8 cellular contexts compared by ENCODE assay signal in genomic region chr4:78592104-78592783, GRCh38. TPM values are rescaled to one million over a fixed set of nuclear protein-coding genes. Genes with fewer than 3 reads are reported as not detected.
DNase-seq lines count a peak whose midpoint lies in the region; ATAC-seq and TF ChIP-seq lines count a peak whose summit lies in the region.

No MANE protein-coding gene starts in this region.

- ATAC-seq in GM18873 (IDR thresholded peaks at IDR 0.05; ENCODE audit: low FRiP score, unreplicated experiment), result peak; percentile 56
- ATAC-seq in GM21526 (IDR thresholded peaks at IDR 0.05; ENCODE audit: low FRiP score, unreplicated experiment), result no peak

- H3K27me3 ChIP-seq in MM.1S (replicated peaks; ENCODE audit: insufficient read depth, low read length) (no peaks in the 10 kb centered on the region), fibroblast of lung (ENCODE audit: control insufficient read depth, insufficient read depth, low read length) (no peaks in the 10 kb centered on the region)

- H3K79me2 ChIP-seq in MM.1S (ENCODE audit: low read length) (no peaks in the 10 kb centered on the region), fibroblast of lung (ENCODE audit: control insufficient read depth, insufficient read depth, low read length) (no peaks in the 10 kb centered on the region)

- H3K4me3 ChIP-seq in MM.1S (ENCODE audit: low read length), result no peak overlapping the region
- H3K4me3 ChIP-seq in fibroblast of lung (replicated peaks in 1 of 4; ENCODE audit: control extremely low read depth in 1 of 4, insufficient read depth in 1 of 4, low read depth in 3 of 4, low read length in 4 of 4), result no peak overlapping the region

- H3F3A ChIP-seq in MM.1S (ENCODE audit: insufficient read depth, low read length), result no peaks in the 10 kb centered on the region

- H3K36me3 ChIP-seq in MM.1S (replicated peaks; ENCODE audit: insufficient read depth, low read length) (no peaks in the 10 kb centered on the region), fibroblast of lung (ENCODE audit: control insufficient read depth, insufficient read depth, low read length) (no peaks in the 10 kb centered on the region)

- H3K36me3 Mint-ChIP-seq in activated T-cell treated with anti-CD3 and anti-CD28 coated beads, Interleukin-2, amount 50 U/mL, for 24 hours (ENCODE audit: low read depth), result no peaks in the 10 kb centered on the region

- peak; percentile 45 for TF ChIP-seq CTCF in MM.1S (IDR thresholded peaks at IDR 0.05; ENCODE audit: low read length)
- peak; percentile 9 to 32 for TF ChIP-seq CTCF in fibroblast of lung (conservative IDR thresholded peaks at IDR 0.05 in 1 of 2, IDR thresholded peaks at IDR 0.05 in 1 of 2; ENCODE audit: low read depth in 1 of 2, low read length in 2 of 2)

- H2AFZ ChIP-seq in MM.1S (ENCODE audit: low read length) (no peak overlapping the region), fibroblast of lung (ENCODE audit: low read length) (no peak overlapping the region)

- no peak overlapping the region for H3K4me3 Mint-ChIP-seq in activated T-cell treated with anti-CD3 and anti-CD28 coated beads, Interleukin-2, amount 50 U/mL, for 24 hours

- H3K9me3 ChIP-seq in MM.1S (replicated peaks; ENCODE audit: insufficient read depth, low read length), result no peaks in the 10 kb centered on the region
- H3K9me3 ChIP-seq in fibroblast of lung (ENCODE audit: control insufficient read depth, insufficient read depth, low read depth, low read length), result no peaks in the 10 kb centered on the region

- H3K4me1 ChIP-seq in MM.1S (ENCODE audit: low read length), result no peaks in the 10 kb centered on the region
- H3K4me1 ChIP-seq in fibroblast of lung (ENCODE audit: control insufficient read depth, extremely low read depth, insufficient read depth, low read length), result no peaks in the 10 kb centered on the region

- no peak overlapping the region for H3K4me2 ChIP-seq in MM.1S (ENCODE audit: low read depth, low read length)
- no peak overlapping the region for H3K4me2 ChIP-seq in fibroblast of lung (ENCODE audit: extremely low read depth, insufficient read depth, low read length)

- H3K9me3 Mint-ChIP-seq in activated T-cell treated with anti-CD3 and anti-CD28 coated beads, Interleukin-2, amount 50 U/mL, for 24 hours, result no peaks in the 10 kb centered on the region

- H3K9ac ChIP-seq in MM.1S (ENCODE audit: low read length) (no peak overlapping the region), fibroblast of lung (ENCODE audit: insufficient read depth, low read length) (no peak overlapping the region)

- H3K27ac ChIP-seq in MM.1S (ENCODE audit: low read length), result no peak overlapping the region
- H3K27ac ChIP-seq in fibroblast of lung (ENCODE audit: insufficient read depth, low read length), result no peak overlapping the region

- H3K27me3 Mint-ChIP-seq in activated T-cell treated with anti-CD3 and anti-CD28 coated beads, Interleukin-2, amount 50 U/mL, for 24 hours, result no peaks in the 10 kb centered on the region

- H3K4me1 Mint-ChIP-seq in activated T-cell treated with anti-CD3 and anti-CD28 coated beads, Interleukin-2, amount 50 U/mL, for 24 hours (ENCODE audit: low read depth), result no peaks in the 10 kb centered on the region

- no peak overlapping the region for H3K27ac Mint-ChIP-seq in activated T-cell treated with anti-CD3 and anti-CD28 coated beads, Interleukin-2, amount 50 U/mL, for 24 hours

- no peaks in the 10 kb centered on the region for H4K20me1 ChIP-seq in MM.1S (ENCODE audit: insufficient read depth, low read length)
- H4K20me1 ChIP-seq in fibroblast of lung (ENCODE audit: control insufficient read depth, extremely low read depth, insufficient read depth, low read length), result no peaks in the 10 kb centered on the region

- DNase-seq in COLO668 (lab: John Stamatoyannopoulos, UW; ENCODE audit: unreplicated experiment) (peak; percentile 8), MM.1S (no peak), fibroblast of lung (ENCODE audit: low read depth in 2 of 2) (no peak), inferior parietal cortex (ENCODE audit: extremely low spot score) (no peak), KG1 (lab: John Stamatoyannopoulos, UW) (no peak)
- no peak for DNase-seq in activated T-cell treated with anti-CD3 and anti-CD28 coated beads, Interleukin-2, amount 50 U/mL, for 24 hours

- H3K9me2 ChIP-seq in MM.1S (replicated peaks; ENCODE audit: insufficient read depth, low read length), result no peaks in the 10 kb centered on the region

RNA-seq across cellular contexts. Expression of gene ANXA3, which starts 40.7 kb away (rescaled TPM):
- total RNA-seq in fibroblast of lung, result 7.2 and 9.7 TPM in 2 replicates
- 9.8 and 9.9 TPM in 2 replicates for polyA plus RNA-seq in fibroblast of lung
- 7.3 and 8.7 TPM in 2 replicates for polyA plus RNA-seq in fibroblast of lung (2012)
- polyA minus RNA-seq in fibroblast of lung (ENCODE audit: low replicate concordance), result 7.5 and 9.6 TPM in 2 replicates
